8 cellular contexts compared by ENCODE assay signal in the genomic region with DNA sequence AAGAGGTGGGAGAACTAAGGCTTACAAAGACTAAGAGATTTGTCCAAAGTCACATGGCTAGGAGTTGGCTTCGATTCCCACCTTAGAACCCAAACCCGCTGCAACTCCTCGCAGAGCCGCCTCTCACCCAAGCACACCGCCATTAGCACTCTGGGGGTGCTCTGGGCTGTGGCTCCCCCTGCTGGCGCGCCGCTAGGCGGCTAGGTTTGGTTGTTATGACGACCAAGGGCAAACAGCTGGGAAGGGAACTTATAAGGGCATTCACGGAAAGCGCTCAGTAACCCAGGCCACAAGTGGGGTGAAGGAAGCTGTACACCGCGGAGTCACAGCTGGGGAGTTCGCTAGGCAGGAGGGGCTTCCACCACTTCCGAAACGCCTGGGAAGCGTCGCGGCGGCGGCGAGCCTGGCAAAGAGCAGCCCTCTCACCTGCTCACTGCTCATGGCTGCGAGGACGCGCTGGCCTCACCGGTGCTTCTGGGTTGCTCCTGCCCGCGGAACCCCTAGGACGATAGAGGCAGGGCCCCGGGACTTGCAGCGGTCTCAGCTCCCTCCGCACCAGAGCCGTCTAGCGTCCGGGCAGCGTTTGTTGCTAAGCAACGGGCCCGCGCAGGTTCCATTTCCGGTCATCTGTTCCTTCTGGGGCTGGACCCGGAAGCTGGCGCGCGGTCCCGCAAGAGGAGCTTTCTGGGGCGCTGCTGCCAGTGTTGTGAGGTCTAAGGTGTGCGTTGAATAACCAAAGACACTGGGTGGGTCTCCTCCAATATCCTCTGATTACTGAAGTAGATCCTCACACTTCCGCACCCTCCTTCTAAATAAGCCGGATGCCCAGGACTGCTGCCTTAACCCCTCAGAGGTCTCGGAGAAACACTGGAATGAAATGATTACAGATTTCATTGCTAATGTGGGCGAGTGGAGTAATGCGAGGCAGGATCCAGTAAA. TPM values are rescaled to one million over a fixed set of nuclear protein-coding genes. Genes with fewer than 3 reads are reported as not detected.
DNase-seq lines count a peak whose midpoint lies in the region; ATAC-seq, FAIRE-seq and TF ChIP-seq lines count a peak whose summit lies in the region.

A gene (minus strand): TSS at position 567 of the 939 bp plus-strand sequence. CDS start 126 bp downstream, at position 441.

- no peaks in the 10 kb centered on the region for H3K4me1 ChIP-seq in astrocyte (ENCODE audit: insufficient read depth, low read length)
- no peaks in the 10 kb centered on the region for H3K4me1 ChIP-seq in hepatocyte (ENCODE audit: insufficient read depth)
- peaks cover 24% of the 10 kb centered on the region for H3K4me1 ChIP-seq in vagina

- peak within 1 kb of the TSS; percentile 83 for H3K4me3 Mint-ChIP-seq in T-helper 2 cell treated with Interferon-gamma antibody and Interleukin-4, amounts not matched to agents 5 μg/mL and 100 μg/mL, for 36 hours
- peak within 1 kb of the TSS; percentile 93 for H3K4me3 Mint-ChIP-seq in astrocyte (ENCODE audit: unreplicated experiment)

- H3K27ac ChIP-seq in astrocyte (ENCODE audit: low read depth, low read length) (peak within 1 kb of the TSS; percentile 80), hepatocyte (peak within 1 kb of the TSS; percentile 83), vagina (no peak within 1 kb of the TSS)

- no peaks in the 10 kb centered on the region for H3K36me3 Mint-ChIP-seq in T-helper 2 cell treated with Interferon-gamma antibody and Interleukin-4, amounts not matched to agents 5 μg/mL and 100 μg/mL, for 36 hours (ENCODE audit: low read depth)
- H3K36me3 Mint-ChIP-seq in astrocyte (ENCODE audit: low read depth, unreplicated experiment), result peaks cover under 1% of the 10 kb centered on the region

- H3K79me2 ChIP-seq in astrocyte (ENCODE audit: insufficient read depth, low read length), result no peaks in the 10 kb centered on the region
- H3K79me2 ChIP-seq in hepatocyte, result no peaks in the 10 kb centered on the region

- H3K4me1 Mint-ChIP-seq in T-helper 2 cell treated with Interferon-gamma antibody and Interleukin-4, amounts not matched to agents 5 μg/mL and 100 μg/mL, for 36 hours (ENCODE audit: low read depth), result peaks cover 8% of the 10 kb centered on the region
- no peaks in the 10 kb centered on the region for H3K4me1 Mint-ChIP-seq in astrocyte (ENCODE audit: low read depth, unreplicated experiment)

- no peaks in the 10 kb centered on the region for H3K27me3 ChIP-seq in astrocyte (ENCODE audit: insufficient read depth, low read length)
- no peaks in the 10 kb centered on the region for H3K27me3 ChIP-seq in hepatocyte
- H3K27me3 ChIP-seq in vagina, result no peaks in the 10 kb centered on the region

- DNase-seq in NCI-H187 treated with DMSO at 0.1 percent for 48 hours (lab: John Stamatoyannopoulos, UW) (peak; percentile 16), astrocyte (ENCODE audit: low read depth) (peak; percentile 69), hepatocyte (ENCODE audit: low spot score) (peak; percentile 93), putamen (ENCODE audit: low spot score) (peak; percentile 79), vagina (ENCODE audit: extremely low spot score in 2 of 2) (peak in 1 of 2 donors; percentile 89)
- peak; percentile 85 for DNase-seq in T-helper 2 cell treated with Interferon-gamma antibody and Interleukin-4, amounts not matched to agents 5 μg/mL and 100 μg/mL, for 36 hours (ENCODE audit: low spot score)

- H3K4me3 ChIP-seq in astrocyte (ENCODE audit: insufficient read depth, low read depth, low read length) (peak within 1 kb of the TSS; percentile 88), hepatocyte (peak within 1 kb of the TSS; percentile 95), vagina (peak within 1 kb of the TSS; percentile 70 to 80)

- peak within 1 kb of the TSS; percentile 88 for H3K9ac ChIP-seq in astrocyte (ENCODE audit: low read length)

- no peaks in the 10 kb centered on the region for H3K9me3 ChIP-seq in astrocyte (ENCODE audit: insufficient read depth, low read depth, low read length)
- H3K9me3 ChIP-seq in hepatocyte (ENCODE audit: low read depth), result no peaks in the 10 kb centered on the region
- no peaks in the 10 kb centered on the region for H3K9me3 ChIP-seq in vagina

- H3K36me3 ChIP-seq in astrocyte (ENCODE audit: insufficient read depth, low read length) (no peaks in the 10 kb centered on the region), hepatocyte (replicated peaks; ENCODE audit: insufficient read depth, low read depth) (no peaks in the 10 kb centered on the region), vagina (no peaks in the 10 kb centered on the region)

- H3K27ac Mint-ChIP-seq in T-helper 2 cell treated with Interferon-gamma antibody and Interleukin-4, amounts not matched to agents 5 μg/mL and 100 μg/mL, for 36 hours, result peak within 1 kb of the TSS; percentile 67
- peak within 1 kb of the TSS; percentile 97 for H3K27ac Mint-ChIP-seq in astrocyte (ENCODE audit: unreplicated experiment)

- TF ChIP-seq CTCF in astrocyte (IDR thresholded peaks at IDR 0.05; ENCODE audit: insufficient read depth, low read depth, low read length) (peak; percentile 87), hepatocyte (IDR thresholded peaks at IDR 0.05; ENCODE audit: poor library complexity) (peak; percentile 96), vagina (IDR thresholded peaks at IDR 0.05) (peak in 1 of 3 experiments; percentile 53)

- intact Hi-C loops in vagina (cut with DNase I), result no loop called here

- peak within 1 kb of the TSS; percentile 95 for H3K4me2 ChIP-seq in astrocyte (ENCODE audit: low read length)
- H3K4me2 ChIP-seq in hepatocyte, result peak within 1 kb of the TSS; percentile 86

- H2AFZ ChIP-seq in astrocyte (ENCODE audit: low read depth, low read length) (peak within 1 kb of the TSS; percentile 99), hepatocyte (peak within 1 kb of the TSS; percentile 97)

- ATAC-seq in GM18502 (IDR thresholded peaks at IDR 0.05; ENCODE audit: poor library complexity, unreplicated experiment) (peak; percentile 99), HG02943 (IDR thresholded peaks at IDR 0.05; ENCODE audit: low read depth, unreplicated experiment) (peak; percentile 98)

- H3K9me2 ChIP-seq in hepatocyte (replicated peaks; ENCODE audit: insufficient read depth), result no peaks in the 10 kb centered on the region

- peaks cover 25% of the 10 kb centered on the region for H3K27me3 Mint-ChIP-seq in T-helper 2 cell treated with Interferon-gamma antibody and Interleukin-4, amounts not matched to agents 5 μg/mL and 100 μg/mL, for 36 hours (ENCODE audit: low read depth)
- no peaks in the 10 kb centered on the region for H3K27me3 Mint-ChIP-seq in astrocyte (ENCODE audit: low read depth, unreplicated experiment)

- WGBS in hepatocyte (ENCODE audit: low lambda C conversion rate, missing lambda C conversion rate), result 2% methylated on average over 53 of the region's 53 CpGs

- no peaks in the 10 kb centered on the region for H3K9me3 Mint-ChIP-seq in T-helper 2 cell treated with Interferon-gamma antibody and Interleukin-4, amounts not matched to agents 5 μg/mL and 100 μg/mL, for 36 hours
- no peaks in the 10 kb centered on the region for H3K9me3 Mint-ChIP-seq in astrocyte (ENCODE audit: unreplicated experiment)

- no peak for TF ChIP-seq POLR2A in vagina (IDR thresholded peaks at IDR 0.05)

- H4K20me1 ChIP-seq in astrocyte (ENCODE audit: insufficient read depth, low read length) (no peaks in the 10 kb centered on the region), hepatocyte (ENCODE audit: insufficient read depth, poor library complexity, severe bottlenecking) (no peaks in the 10 kb centered on the region)

- no peak for FAIRE-seq in astrocyte (lab: Jason Lieb, UNC)

RNA-seq across cellular contexts. Expression of the gene that starts here (rescaled TPM):
- 0.79 and 1.2 TPM in 2 replicates for total RNA-seq in astrocyte
- 0.68 and 1.2 TPM in 2 replicates for total RNA-seq in hepatocyte
- 0.29 and 0.51 TPM in 2 replicates for polyA plus RNA-seq in hepatocyte
- 0.49 TPM for total RNA-seq in vagina
